ENCODE assay signal across 19 cellular contexts in the genomic region with DNA sequence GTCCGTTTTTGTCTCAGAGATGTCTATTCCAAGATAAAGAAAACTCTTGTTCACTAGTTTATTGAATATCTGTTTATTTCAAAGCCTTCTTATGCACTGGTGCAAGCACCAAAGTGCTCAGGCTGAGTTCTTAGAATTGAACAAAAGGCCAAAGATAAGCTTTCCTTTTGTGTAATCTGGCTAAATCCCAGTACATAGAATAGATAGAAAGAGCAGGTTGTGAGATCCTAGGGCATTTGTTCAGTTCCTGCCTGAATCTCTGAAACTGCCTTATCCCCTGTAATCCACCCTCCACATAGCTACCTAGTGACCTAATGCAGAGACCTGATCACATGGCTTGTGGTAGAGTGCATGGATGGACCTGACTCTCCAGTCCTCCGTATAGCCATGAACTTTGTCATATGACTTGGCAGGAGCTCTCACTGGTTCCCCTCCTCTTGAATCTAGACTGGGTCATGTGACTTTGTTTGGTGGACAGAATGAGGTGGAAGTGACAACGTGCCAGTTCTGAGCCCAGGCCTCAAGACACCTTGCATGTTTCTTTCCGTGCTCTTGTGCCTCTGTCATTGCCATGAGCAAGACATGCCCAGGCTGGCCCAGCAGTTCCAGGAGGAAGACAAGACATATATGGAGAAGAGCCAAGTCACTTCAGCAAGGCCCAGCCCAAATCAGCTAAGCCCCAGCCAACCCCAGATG.
A peak's percentile ranks its signal among the peaks of the same experiment; 100 is the strongest.
DNase-seq lines count a peak whose midpoint lies in the region; ATAC-seq, FAIRE-seq and TF ChIP-seq lines count a peak whose summit lies in the region.
"Had no signal": no experiment of that assay in that cellular context is flagged by ENCODE, and none has a peak within 500 bp of the region (broad histone marks: within the 10 kb centered on the region; RNA-seq: fewer than 3 reads in every experiment).

No MANE protein-coding gene starts in this region.

- FAIRE-seq in astrocyte (lab: Jason Lieb, UNC) (no peak), urothelium cell line (lab: Jason Lieb, UNC) (no peak)

- no peak overlapping the region for H2AFZ ChIP-seq in astrocyte (ENCODE audit: low read depth, low read length)

- ATAC-seq in heart right ventricle = no peak
- ATAC-seq: activated CD8-positive, alpha-beta T cell treated with anti-CD3 and anti-CD28 coated beads, Interleukin-2, amount 10 ng/mL, durations not matched to agents 7 days and 5 days; activated T-cell treated with anti-CD3 and anti-CD28 coated beads, Interleukin-2, amount 50 U/mL, for 72 hours; left lobe of liver had no signal

- CTCF ChIA-PET in MCF 10A (lab: Yijun Ruan, JAX) = no interaction called here
- CTCF ChIA-PET in CD8-positive, alpha-beta memory T cell (lab: Charles Lee) = no interaction called here

- no peak overlapping the region for H3K9ac ChIP-seq in astrocyte (ENCODE audit: low read length)

- TF ChIP-seq POLR2A in breast epithelium (IDR thresholded peaks at IDR 0.05) (no peak), spleen (IDR thresholded peaks at IDR 0.05) (no peak)

- H3K27ac ChIP-seq in breast epithelium = no peak overlapping the region
- no peak overlapping the region for H3K27ac ChIP-seq in astrocyte (ENCODE audit: low read depth, low read length)
- no peak overlapping the region for H3K27ac ChIP-seq in spleen
- no peak overlapping the region for H3K27ac ChIP-seq in CD8-positive, alpha-beta memory T cell (ENCODE audit: low read depth, low read length)
- no peak overlapping the region for H3K27ac ChIP-seq in heart right ventricle
- H3K27ac ChIP-seq: ascending aorta, C4-2B had no signal

- H3K36me3 ChIP-seq in breast epithelium (no peaks in the 10 kb centered on the region), astrocyte (ENCODE audit: insufficient read depth, low read length) (no peaks in the 10 kb centered on the region), spleen (no peaks in the 10 kb centered on the region), heart right ventricle (no peaks in the 10 kb centered on the region)
- no peaks in the 10 kb centered on the region for H3K36me3 ChIP-seq in CD8-positive, alpha-beta memory T cell (ENCODE audit: insufficient read depth, low read length)
- H3K36me3 ChIP-seq: ascending aorta had no signal

- H4K20me1 ChIP-seq in astrocyte (ENCODE audit: insufficient read depth, low read length) = no peaks in the 10 kb centered on the region

- no peak overlapping the region for H3K4me3 Mint-ChIP-seq in MCF 10A (ENCODE audit: unreplicated experiment)
- no peak overlapping the region for H3K4me3 Mint-ChIP-seq in astrocyte (ENCODE audit: unreplicated experiment)
- no peak overlapping the region for H3K4me3 Mint-ChIP-seq in CD8-positive, alpha-beta memory T cell
- H3K4me3 Mint-ChIP-seq: activated CD8-positive, alpha-beta T cell treated with anti-CD3 and anti-CD28 coated beads, Interleukin-2, amount 10 ng/mL, durations not matched to agents 7 days and 5 days; activated T-cell treated with anti-CD3 and anti-CD28 coated beads, Interleukin-2, amount 50 U/mL, for 72 hours had no signal

- no peaks in the 10 kb centered on the region for H3K36me3 Mint-ChIP-seq in MCF 10A (ENCODE audit: insufficient read depth, unreplicated experiment)
- H3K36me3 Mint-ChIP-seq in astrocyte (ENCODE audit: low read depth, unreplicated experiment) = peaks cover 4% of the 10 kb centered on the region
- peaks cover 0 to 3% (median 0%) of the 10 kb centered on the region in 3 donors for H3K36me3 Mint-ChIP-seq in CD8-positive, alpha-beta memory T cell

- H3K9me3 Mint-ChIP-seq in MCF 10A (ENCODE audit: unreplicated experiment) (no peaks in the 10 kb centered on the region), astrocyte (ENCODE audit: unreplicated experiment) (peaks cover 14% of the 10 kb centered on the region)
- no peaks in the 10 kb centered on the region for H3K9me3 Mint-ChIP-seq in CD8-positive, alpha-beta memory T cell
- H3K9me3 Mint-ChIP-seq: activated T-cell treated with anti-CD3 and anti-CD28 coated beads, Interleukin-2, amount 50 U/mL, for 72 hours had no signal

- no TSS peak for BruUV-seq in MCF 10A (replicated peaks; lab: Mats Ljungman, UMichigan)

- peak overlapping the region; percentile 25 for H3K27ac Mint-ChIP-seq in MCF 10A (ENCODE audit: low read depth, unreplicated experiment)
- peak overlapping the region; percentile 4 for H3K27ac Mint-ChIP-seq in astrocyte (ENCODE audit: unreplicated experiment)
- peak overlapping the region in 1 of 8 donors; percentile 34 for H3K27ac Mint-ChIP-seq in CD8-positive, alpha-beta memory T cell
- H3K27ac Mint-ChIP-seq: activated CD8-positive, alpha-beta T cell treated with anti-CD3 and anti-CD28 coated beads, Interleukin-2, amount 10 ng/mL, durations not matched to agents 7 days and 5 days; activated T-cell treated with anti-CD3 and anti-CD28 coated beads, Interleukin-2, amount 50 U/mL, for 72 hours had no signal

- H3K4me1 Mint-ChIP-seq in MCF 10A (ENCODE audit: insufficient read depth, unreplicated experiment) (peaks cover 5% of the 10 kb centered on the region), astrocyte (ENCODE audit: low read depth, unreplicated experiment) (peaks cover 24% of the 10 kb centered on the region)
- no peaks in the 10 kb centered on the region for H3K4me1 Mint-ChIP-seq in CD8-positive, alpha-beta memory T cell

- H3K9me3 ChIP-seq in breast epithelium (no peaks in the 10 kb centered on the region), astrocyte (ENCODE audit: insufficient read depth, low read depth, low read length) (peaks cover 3% of the 10 kb centered on the region), spleen (no peaks in the 10 kb centered on the region), heart right ventricle (peaks cover 0 to 8% (median 0%) of the 10 kb centered on the region in 11 donors)
- H3K9me3 ChIP-seq in CD8-positive, alpha-beta memory T cell (ENCODE audit: low read length) = no peaks in the 10 kb centered on the region

- WGBS in spleen, 5 donors = 87 to 91% (median 89%) methylated on average over 4 of the region's 4 CpGs
- WGBS in heart right ventricle, 2 donors = 75 to 78% methylated on average over 4 of the region's 4 CpGs

- H3K4me2 ChIP-seq in astrocyte (ENCODE audit: low read length) = no peak overlapping the region

- H3K27me3 Mint-ChIP-seq in MCF 10A (ENCODE audit: insufficient read depth, unreplicated experiment) (no peaks in the 10 kb centered on the region), astrocyte (ENCODE audit: low read depth, unreplicated experiment) (peaks cover 3% of the 10 kb centered on the region)
- H3K27me3 Mint-ChIP-seq in CD8-positive, alpha-beta memory T cell = peaks cover 1 to 29% of the 10 kb centered on the region in 2 donors

- TF ChIP-seq CTCF in MCF 10A (IDR thresholded peaks at IDR 0.05; ENCODE audit: unreplicated experiment) = no peak
- TF ChIP-seq CTCF in breast epithelium (IDR thresholded peaks at IDR 0.05) = no peak
- TF ChIP-seq CTCF in astrocyte (IDR thresholded peaks at IDR 0.05; ENCODE audit: insufficient read depth, low read depth, low read length) = no peak
- TF ChIP-seq CTCF in spleen (IDR thresholded peaks at IDR 0.05 in 8 of 11, conservative IDR thresholded peaks at IDR 0.05 in 3 of 11) = no peak
- no peak for TF ChIP-seq CTCF in heart right ventricle (IDR thresholded peaks at IDR 0.05)

- no peaks in the 10 kb centered on the region for H3K79me2 ChIP-seq in astrocyte (ENCODE audit: insufficient read depth, low read length)

- POLR2A ChIA-PET in MCF 10A (lab: Yijun Ruan, JAX) = no interaction called here
- POLR2A ChIA-PET in CD8-positive, alpha-beta memory T cell (lab: Charles Lee) = no interaction called here

- no peaks in the 10 kb centered on the region for H3K4me1 ChIP-seq in breast epithelium
- H3K4me1 ChIP-seq in astrocyte (ENCODE audit: insufficient read depth, low read length) = no peaks in the 10 kb centered on the region
- no peaks in the 10 kb centered on the region for H3K4me1 ChIP-seq in spleen
- H3K4me1 ChIP-seq in CD8-positive, alpha-beta memory T cell (ENCODE audit: insufficient read depth, low read length) = no peaks in the 10 kb centered on the region
- no peaks in the 10 kb centered on the region for H3K4me1 ChIP-seq in heart right ventricle
- H3K4me1 ChIP-seq: ascending aorta had no signal

- no peaks in the 10 kb centered on the region for H3K27me3 ChIP-seq in breast epithelium
- peaks cover 2% of the 10 kb centered on the region for H3K27me3 ChIP-seq in astrocyte (ENCODE audit: insufficient read depth, low read length)
- no peaks in the 10 kb centered on the region for H3K27me3 ChIP-seq in spleen (replicated peaks in 1 of 7)
- no peaks in the 10 kb centered on the region for H3K27me3 ChIP-seq in CD8-positive, alpha-beta memory T cell (ENCODE audit: insufficient read depth, low read length, poor library complexity, severe bottlenecking)
- peaks cover 0 to 9% (median 0%) of the 10 kb centered on the region in 7 donors for H3K27me3 ChIP-seq in heart right ventricle
- H3K27me3 ChIP-seq: ascending aorta had no signal

- H3K4me3 ChIP-seq in breast epithelium (no peak overlapping the region), astrocyte (ENCODE audit: insufficient read depth, low read depth, low read length) (no peak overlapping the region), spleen (no peak overlapping the region), heart right ventricle (no peak overlapping the region)
- no peak overlapping the region for H3K4me3 ChIP-seq in CD8-positive, alpha-beta memory T cell (ENCODE audit: low read length)
- H3K4me3 ChIP-seq: ascending aorta had no signal

- intact Hi-C loops in MCF 10A (cut with micrococcal nuclease) (no loop called here), breast epithelium (cut with DNase I; ENCODE audit: low total_unique reads) (no loop called here), spleen (cut with DNase I; ENCODE audit: low total_unique reads) (no loop called here), heart right ventricle (cut with DNase I) (no loop called here)

- DNase-seq in MCF 10A (ENCODE audit: unreplicated experiment) (peak; percentile 60), breast epithelium (ENCODE audit: low spot score in 2 of 2) (no peak), astrocyte (ENCODE audit: low read depth) (no peak), iris pigment epithelial cell (ENCODE audit: low read depth) (peak; percentile 14), urothelium cell line (ENCODE audit: low spot score) (peak; percentile 30), spleen (no peak), heart right ventricle (no peak)
- DNase-seq in CD8-positive, alpha-beta memory T cell = no peak
- DNase-seq: activated CD8-positive, alpha-beta T cell treated with anti-CD3 and anti-CD28 coated beads, Interleukin-2, amount 10 ng/mL, durations not matched to agents 7 days and 5 days; activated naive CD4-positive, alpha-beta T cell treated with anti-CD3 and anti-CD28 coated beads, Interleukin-2, amount 50 U/mL, for 16 hours; activated T-cell treated with anti-CD3 and anti-CD28 coated beads, Interleukin-2, amount 50 U/mL, for 72 hours; DMS 273 treated with DMSO at 0.1 percent for 48 hours; NCI-H1092 treated with DMSO at 0.1 percent for 48 hours; NCI-H774; stimulated activated CD8-positive, alpha-beta memory T cell treated with anti-CD3 and anti-CD28 coated beads, Interleukin-4, amount 100 ng/mL, for 48 hours; substantia nigra had no signal

Comparison
In these comparisons a context has a peak if more than half of its experiments do, and no peak if none do; other contexts are left out.
1. DNase-seq: peak in MCF 10A (single experiment), iris pigment epithelial cell (single experiment) and urothelium cell line (single experiment); none in breast epithelium (0 of 2), astrocyte (single experiment), spleen (single experiment), CD8-positive, alpha-beta memory T cell (0 of 5) and heart right ventricle (0 of 2).